18 cellular contexts compared by ENCODE assay signal in genomic region chr17:19380551-19381284, GRCh38. TPM values are rescaled to one million over a fixed set of nuclear protein-coding genes. Genes with fewer than 3 reads are reported as not detected.
A peak's percentile ranks its signal among the peaks of the same experiment; 100 is the strongest.
DNase-seq lines count a peak whose midpoint lies in the region; ATAC-seq and TF ChIP-seq lines count a peak whose summit lies in the region.
"Had no signal": no experiment of that assay in that cellular context is flagged by ENCODE, and none has a peak within 500 bp of the region (broad histone marks: within the 10 kb centered on the region; RNA-seq: fewer than 3 reads in every experiment).

No MANE protein-coding gene starts in this region.

- TF ChIP-seq CTCF in brain (conservative IDR thresholded peaks at IDR 0.05), result no peak
- no peak for TF ChIP-seq CTCF in mesothelial cell of epicardium (IDR thresholded peaks at IDR 0.05; ENCODE audit: unreplicated experiment)
- TF ChIP-seq CTCF in type B pancreatic cell (conservative IDR thresholded peaks at IDR 0.05), result no peak
- no peak for TF ChIP-seq CTCF in GM20000 (IDR thresholded peaks at IDR 0.05; ENCODE audit: extremely low read depth, missing control alignments)

- H3K27me3 Mint-ChIP-seq in activated T-cell treated with anti-CD3 and anti-CD28 coated beads, Interleukin-2, amount 50 U/mL, for 4 hours (ENCODE audit: low read depth), result no peaks in the 10 kb centered on the region
- H3K27me3 Mint-ChIP-seq in brain (peaks cover 12% of the 10 kb centered on the region), mesothelial cell of epicardium (ENCODE audit: low read depth) (no peaks in the 10 kb centered on the region), type B pancreatic cell (no peaks in the 10 kb centered on the region)
- H3K27me3 Mint-ChIP-seq: activated CD4-positive, alpha-beta T cell treated with anti-CD3 and anti-CD28 coated beads, Interleukin-2, amount 10 ng/mL, durations not matched to agents 7 days and 5 days; CD8-positive, alpha-beta memory T cell; central memory CD8-positive, alpha-beta T cell; effector memory CD8-positive, alpha-beta T cell had no signal

- no peak for DNase-seq in activated T-cell treated with anti-CD3 and anti-CD28 coated beads, Interleukin-2, amount 50 U/mL, for 4 hours
- no peak for DNase-seq in activated T-cell treated with anti-CD3 and anti-CD28 coated beads, Interleukin-2, amount 50 U/mL, for 1 hour
- DNase-seq in mesothelial cell of epicardium (ENCODE audit: low spot score in 2 of 2, unreplicated experiment in 2 of 2) (no peak), type B pancreatic cell (ENCODE audit: extremely low spot score, unreplicated experiment) (no peak), GM20000 (ENCODE audit: low spot score) (no peak)
- DNase-seq in stimulated activated naive CD8-positive, alpha-beta T cell treated with anti-CD3 and anti-CD28 coated beads, Interleukin-15, Interleukin-2, amounts not matched to agents 100 U/mL and 50 U/mL, for 24 hours, result no peak
- DNase-seq: activated CD4-positive, alpha-beta T cell treated with anti-CD3 and anti-CD28 coated beads, Interleukin-2, amount 10 ng/mL, durations not matched to agents 7 days and 5 days; activated T-cell treated with anti-CD3 and anti-CD28 coated beads, Interleukin-2, amount 50 U/mL, for 72 hours; DND-41; effector memory CD8-positive, alpha-beta T cell; NCI-H1417; NCI-H2171; stimulated activated CD4-positive, alpha-beta T cell treated with anti-CD3 and anti-CD28 coated beads, Interleukin-12 subunit alpha, Interleukin-12 subunit beta, amount 100 ng/mL, for 4 hours had no signal

- no peak for ATAC-seq in activated T-cell treated with anti-CD3 and anti-CD28 coated beads, Interleukin-2, amount 50 U/mL, for 4 hours
- no peak for ATAC-seq in stimulated activated naive CD8-positive, alpha-beta T cell treated with anti-CD3 and anti-CD28 coated beads, Interleukin-15, Interleukin-2, amounts not matched to agents 100 U/mL and 50 U/mL, for 24 hours
- ATAC-seq in HG02981 (IDR thresholded peaks at IDR 0.05; ENCODE audit: unreplicated experiment), result no peak
- ATAC-seq: activated T-cell treated with anti-CD3 and anti-CD28 coated beads, Interleukin-2, amount 50 U/mL, for 72 hours; effector memory CD8-positive, alpha-beta T cell; stimulated activated effector memory CD8-positive, alpha-beta T cell treated with anti-CD3 and anti-CD28 coated beads, Interleukin-12 subunit alpha, Interleukin-12 subunit beta, amount 100 ng/mL, for 72 hours had no signal

- H3K9me3 Mint-ChIP-seq in activated T-cell treated with anti-CD3 and anti-CD28 coated beads, Interleukin-2, amount 50 U/mL, for 4 hours, result no peaks in the 10 kb centered on the region
- H3K9me3 Mint-ChIP-seq in brain (peaks cover 0 to 4% (median 0%) of the 10 kb centered on the region in 5 experiments), mesothelial cell of epicardium (no peaks in the 10 kb centered on the region), type B pancreatic cell (no peaks in the 10 kb centered on the region)
- H3K9me3 Mint-ChIP-seq: activated CD4-positive, alpha-beta T cell treated with anti-CD3 and anti-CD28 coated beads, Interleukin-2, amount 10 ng/mL, durations not matched to agents 7 days and 5 days; activated T-cell treated with anti-CD3 and anti-CD28 coated beads, Interleukin-2, amount 50 U/mL, for 72 hours; CD8-positive, alpha-beta memory T cell; central memory CD8-positive, alpha-beta T cell; effector memory CD8-positive, alpha-beta T cell; stimulated activated effector memory CD8-positive, alpha-beta T cell treated with anti-CD3 and anti-CD28 coated beads, Interleukin-12 subunit alpha, Interleukin-12 subunit beta, amount 100 ng/mL, for 72 hours had no signal

- H3K36me3 Mint-ChIP-seq in activated T-cell treated with anti-CD3 and anti-CD28 coated beads, Interleukin-2, amount 50 U/mL, for 4 hours (ENCODE audit: insufficient read depth), result peaks cover 21% of the 10 kb centered on the region
- peaks cover 53% of the 10 kb centered on the region for H3K36me3 Mint-ChIP-seq in brain
- peaks cover 18% of the 10 kb centered on the region for H3K36me3 Mint-ChIP-seq in mesothelial cell of epicardium
- peaks cover 19% of the 10 kb centered on the region for H3K36me3 Mint-ChIP-seq in type B pancreatic cell

- H3K4me1 Mint-ChIP-seq in activated T-cell treated with anti-CD3 and anti-CD28 coated beads, Interleukin-2, amount 50 U/mL, for 4 hours (ENCODE audit: low read depth), result peaks cover 11% of the 10 kb centered on the region
- H3K4me1 Mint-ChIP-seq in brain (peaks cover 67% of the 10 kb centered on the region), mesothelial cell of epicardium (peaks cover 43% of the 10 kb centered on the region), type B pancreatic cell (ENCODE audit: unreplicated experiment) (peaks cover 38% of the 10 kb centered on the region)

- H3K4me3 Mint-ChIP-seq in activated T-cell treated with anti-CD3 and anti-CD28 coated beads, Interleukin-2, amount 50 U/mL, for 4 hours, result peak overlapping the region; percentile 7
- H3K4me3 Mint-ChIP-seq in brain, result peak overlapping the region; percentile 60 to 94 (median 73)
- H3K4me3 Mint-ChIP-seq in mesothelial cell of epicardium, result peak overlapping the region; percentile 26
- H3K4me3 Mint-ChIP-seq in type B pancreatic cell, result peak overlapping the region; percentile 68
- H3K4me3 Mint-ChIP-seq: activated CD4-positive, alpha-beta T cell treated with anti-CD3 and anti-CD28 coated beads, Interleukin-2, amount 10 ng/mL, durations not matched to agents 7 days and 5 days; central memory CD8-positive, alpha-beta T cell; effector memory CD8-positive, alpha-beta T cell had no signal

- peak overlapping the region in 4 of 5 experiments; percentile 35 to 77 (median 61) for H3K27ac Mint-ChIP-seq in brain
- H3K27ac Mint-ChIP-seq in mesothelial cell of epicardium, result peak overlapping the region; percentile 34
- H3K27ac Mint-ChIP-seq in type B pancreatic cell, result no peak overlapping the region
- H3K27ac Mint-ChIP-seq: activated CD4-positive, alpha-beta T cell treated with anti-CD3 and anti-CD28 coated beads, Interleukin-2, amount 10 ng/mL, durations not matched to agents 7 days and 5 days; activated T-cell treated with anti-CD3 and anti-CD28 coated beads, Interleukin-2, amount 50 U/mL, for 72 hours; effector memory CD8-positive, alpha-beta T cell; stimulated activated effector memory CD8-positive, alpha-beta T cell treated with anti-CD3 and anti-CD28 coated beads, Interleukin-12 subunit alpha, Interleukin-12 subunit beta, amount 100 ng/mL, for 72 hours had no signal

RNA-seq across cellular contexts. Expression of gene MAPK7, which starts 2.4 kb away (rescaled TPM):
- 10 to 100 TPM; 10.9 to 12.7 (median 12.1) TPM for total RNA-seq in activated T-cell treated with anti-CD3 and anti-CD28 coated beads, Interleukin-2, amount 50 U/mL, for 4 hours
- polyA plus RNA-seq in brain (ENCODE audit: insufficient read depth, low read depth, low replicate concordance), result 38.3 TPM
- 46.0 to 49.0 TPM (median 47.6 TPM) in 3 replicates for total RNA-seq in mesothelial cell of epicardium
- 32.1 and 44.3 TPM in 2 replicates for total RNA-seq in type B pancreatic cell (ENCODE audit: low replicate concordance)

RNA-seq across cellular contexts. Expression of gene MFAP4, which starts 6.3 kb away (rescaled TPM):
- under 1 TPM; 0.13 to 0.48 (median 0.30) TPM for total RNA-seq in activated T-cell treated with anti-CD3 and anti-CD28 coated beads, Interleukin-2, amount 50 U/mL, for 4 hours
- 30.0 TPM for polyA plus RNA-seq in brain (ENCODE audit: insufficient read depth, low read depth, low replicate concordance)
- total RNA-seq in mesothelial cell of epicardium, result 194 to 213 TPM (median 210 TPM) in 3 replicates
- total RNA-seq in type B pancreatic cell (ENCODE audit: low replicate concordance), result 2.6 and 18.0 TPM in 2 replicates
- total RNA-seq: activated CD4-positive, alpha-beta T cell treated with anti-CD3 and anti-CD28 coated beads, Interleukin-2, amount 10 ng/mL, durations not matched to agents 7 days and 5 days; CD8-positive, alpha-beta memory T cell had no signal
- polyA plus RNA-seq: CD8-positive, alpha-beta memory T cell had no signal

RNA-seq across cellular contexts. Expression of gene B9D1, which starts 18.2 kb away (rescaled TPM):
- 1 to 10 TPM; 5.4 to 7.6 (median 6.6) TPM for total RNA-seq in activated T-cell treated with anti-CD3 and anti-CD28 coated beads, Interleukin-2, amount 50 U/mL, for 4 hours
- 46.8 TPM for polyA plus RNA-seq in brain (ENCODE audit: insufficient read depth, low read depth, low replicate concordance)
- 20.9 to 26.2 TPM (median 22.2 TPM) in 3 replicates for total RNA-seq in mesothelial cell of epicardium
- total RNA-seq in type B pancreatic cell (ENCODE audit: low replicate concordance), result 13.8 and 23.2 TPM in 2 replicates

RNA-seq across cellular contexts. Expression of gene RNF112, which starts 30.3 kb away (rescaled TPM):
- under 1 TPM in 2 of 3 donors, not detected in 1; 0.18 to 0.30 TPM for total RNA-seq in activated T-cell treated with anti-CD3 and anti-CD28 coated beads, Interleukin-2, amount 50 U/mL, for 4 hours
- 14.3 TPM for polyA plus RNA-seq in brain (ENCODE audit: insufficient read depth, low read depth, low replicate concordance)
- total RNA-seq in mesothelial cell of epicardium (2.7 to 4.8 TPM (median 4.2 TPM) in 3 replicates), type B pancreatic cell (ENCODE audit: low replicate concordance) (0.60 and 1.2 TPM in 2 replicates)
- polyA plus RNA-seq: CD8-positive, alpha-beta memory T cell had no signal

Comparison
In these comparisons a context has a peak if more than half of its experiments do, and no peak if none do; other contexts are left out.
1. H3K4me3 Mint-ChIP-seq: peak in every context shown above with its lines; median percentile 73 in brain; 68 in type B pancreatic cell; 26 in mesothelial cell of epicardium; 7 in activated T-cell treated with anti-CD3 and anti-CD28 coated beads, Interleukin-2, amount 50 U/mL, for 4 hours.